ENCODE assay signal across 2 cellular contexts in the genomic region with DNA sequence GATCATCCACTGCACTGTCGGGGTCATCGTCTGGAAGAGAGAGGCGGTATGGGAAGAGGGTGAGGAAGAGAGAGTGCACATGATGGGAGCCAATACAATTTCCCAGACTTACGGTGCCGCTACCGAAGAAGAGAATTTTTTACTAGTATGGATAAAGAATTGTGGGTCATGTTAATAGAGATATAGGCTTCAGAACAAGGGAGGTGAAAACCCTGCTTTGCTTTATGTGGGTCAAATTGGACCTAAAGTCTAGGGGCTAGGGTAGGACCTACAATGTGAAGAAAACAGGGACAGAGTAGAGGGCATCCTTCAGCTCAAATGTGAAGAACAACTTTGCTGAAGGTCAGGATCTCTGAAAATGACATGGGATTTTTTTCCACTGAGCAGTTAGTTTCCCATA.
TF ChIP-seq lines count a peak whose summit lies in the region.

No MANE protein-coding gene starts in this region.

TF ChIP-seq in HepG2, 621 proteins besides CTCF, POLR2A, EP300 and RAD21:
- peak; percentile 78 for TF ChIP-seq ZMYM3 (CRISPR knock-in tag; IDR thresholded peaks at IDR 0.05)
- TF ChIP-seq CHD4 (IDR thresholded peaks at IDR 0.05; ENCODE audit: borderline replicate concordance, low read length), result 0 out of 2 replicates have a peak, but pooled peaks have one; percentile 56
- no peak for TF ChIP-seq ZNF441 (CRISPR knock-in tag; IDR thresholded peaks at IDR 0.05; ENCODE audit: borderline replicate concordance)

TF ChIP-seq in K562, 482 proteins besides CTCF, POLR2A, EP300 and RAD21:
- TF ChIP-seq XRCC5 (IDR thresholded peaks at IDR 0.05; ENCODE audit: low read depth, low read length), result no peak
- TF ChIP-seq, protein P1, sequence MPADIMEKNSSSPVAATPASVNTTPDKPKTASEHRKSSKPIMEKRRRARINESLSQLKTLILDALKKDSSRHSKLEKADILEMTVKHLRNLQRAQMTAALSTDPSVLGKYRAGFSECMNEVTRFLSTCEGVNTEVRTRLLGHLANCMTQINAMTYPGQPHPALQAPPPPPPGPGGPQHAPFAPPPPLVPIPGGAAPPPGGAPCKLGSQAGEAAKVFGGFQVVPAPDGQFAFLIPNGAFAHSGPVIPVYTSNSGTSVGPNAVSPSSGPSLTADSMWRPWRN (IDR thresholded peaks at IDR 0.05; ENCODE audit: low read depth), result no peak
- no peak for TF ChIP-seq CEBPG (CRISPR knock-in tag; IDR thresholded peaks at IDR 0.05)
- no peak for TF ChIP-seq CEBPG (tag; conservative IDR thresholded peaks at IDR 0.05 in 1 of 2, IDR thresholded peaks at IDR 0.05 in 1 of 2)
- peak; percentile 68 to 81 for TF ChIP-seq KDM1A (IDR thresholded peaks at IDR 0.05)
- no peak for TF ChIP-seq HMGN3 (IDR thresholded peaks at IDR 0.05; ENCODE audit: borderline replicate concordance, extremely low read depth, insufficient read length, low read depth, low read length)
- TF ChIP-seq, protein P2, sequence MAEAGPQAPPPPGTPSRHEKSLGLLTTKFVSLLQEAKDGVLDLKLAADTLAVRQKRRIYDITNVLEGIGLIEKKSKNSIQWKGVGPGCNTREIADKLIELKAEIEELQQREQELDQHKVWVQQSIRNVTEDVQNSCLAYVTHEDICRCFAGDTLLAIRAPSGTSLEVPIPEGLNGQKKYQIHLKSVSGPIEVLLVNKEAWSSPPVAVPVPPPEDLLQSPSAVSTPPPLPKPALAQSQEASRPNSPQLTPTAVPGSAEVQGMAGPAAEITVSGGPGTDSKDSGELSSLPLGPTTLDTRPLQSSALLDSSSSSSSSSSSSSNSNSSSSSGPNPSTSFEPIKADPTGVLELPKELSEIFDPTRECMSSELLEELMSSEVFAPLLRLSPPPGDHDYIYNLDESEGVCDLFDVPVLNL (CRISPR knock-in tag; IDR thresholded peaks at IDR 0.05; ENCODE audit: low read depth), result no peak
- TF ChIP-seq SMARCA5 (IDR thresholded peaks at IDR 0.05), result peak; percentile 68
- TF ChIP-seq, protein P3, sequence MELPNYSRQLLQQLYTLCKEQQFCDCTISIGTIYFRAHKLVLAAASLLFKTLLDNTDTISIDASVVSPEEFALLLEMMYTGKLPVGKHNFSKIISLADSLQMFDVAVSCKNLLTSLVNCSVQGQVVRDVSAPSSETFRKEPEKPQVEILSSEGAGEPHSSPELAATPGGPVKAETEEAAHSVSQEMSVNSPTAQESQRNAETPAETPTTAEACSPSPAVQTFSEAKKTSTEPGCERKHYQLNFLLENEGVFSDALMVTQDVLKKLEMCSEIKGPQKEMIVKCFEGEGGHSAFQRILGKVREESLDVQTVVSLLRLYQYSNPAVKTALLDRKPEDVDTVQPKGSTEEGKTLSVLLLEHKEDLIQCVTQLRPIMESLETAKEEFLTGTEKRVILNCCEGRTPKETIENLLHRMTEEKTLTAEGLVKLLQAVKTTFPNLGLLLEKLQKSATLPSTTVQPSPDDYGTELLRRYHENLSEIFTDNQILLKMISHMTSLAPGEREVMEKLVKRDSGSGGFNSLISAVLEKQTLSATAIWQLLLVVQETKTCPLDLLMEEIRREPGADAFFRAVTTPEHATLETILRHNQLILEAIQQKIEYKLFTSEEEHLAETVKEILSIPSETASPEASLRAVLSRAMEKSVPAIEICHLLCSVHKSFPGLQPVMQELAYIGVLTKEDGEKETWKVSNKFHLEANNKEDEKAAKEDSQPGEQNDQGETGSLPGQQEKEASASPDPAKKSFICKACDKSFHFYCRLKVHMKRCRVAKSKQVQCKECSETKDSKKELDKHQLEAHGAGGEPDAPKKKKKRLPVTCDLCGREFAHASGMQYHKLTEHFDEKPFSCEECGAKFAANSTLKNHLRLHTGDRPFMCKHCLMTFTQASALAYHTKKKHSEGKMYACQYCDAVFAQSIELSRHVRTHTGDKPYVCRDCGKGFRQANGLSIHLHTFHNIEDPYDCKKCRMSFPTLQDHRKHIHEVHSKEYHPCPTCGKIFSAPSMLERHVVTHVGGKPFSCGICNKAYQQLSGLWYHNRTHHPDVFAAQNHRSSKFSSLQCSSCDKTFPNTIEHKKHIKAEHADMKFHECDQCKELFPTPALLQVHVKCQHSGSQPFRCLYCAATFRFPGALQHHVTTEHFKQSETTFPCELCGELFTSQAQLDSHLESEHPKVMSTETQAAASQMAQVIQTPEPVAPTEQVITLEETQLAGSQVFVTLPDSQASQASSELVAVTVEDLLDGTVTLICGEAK (IDR thresholded peaks at IDR 0.05), result no peak
- TF ChIP-seq, protein P3 (CRISPR knock-in tag; IDR thresholded peaks at IDR 0.05), result no peak
- TF ChIP-seq, protein P4, sequence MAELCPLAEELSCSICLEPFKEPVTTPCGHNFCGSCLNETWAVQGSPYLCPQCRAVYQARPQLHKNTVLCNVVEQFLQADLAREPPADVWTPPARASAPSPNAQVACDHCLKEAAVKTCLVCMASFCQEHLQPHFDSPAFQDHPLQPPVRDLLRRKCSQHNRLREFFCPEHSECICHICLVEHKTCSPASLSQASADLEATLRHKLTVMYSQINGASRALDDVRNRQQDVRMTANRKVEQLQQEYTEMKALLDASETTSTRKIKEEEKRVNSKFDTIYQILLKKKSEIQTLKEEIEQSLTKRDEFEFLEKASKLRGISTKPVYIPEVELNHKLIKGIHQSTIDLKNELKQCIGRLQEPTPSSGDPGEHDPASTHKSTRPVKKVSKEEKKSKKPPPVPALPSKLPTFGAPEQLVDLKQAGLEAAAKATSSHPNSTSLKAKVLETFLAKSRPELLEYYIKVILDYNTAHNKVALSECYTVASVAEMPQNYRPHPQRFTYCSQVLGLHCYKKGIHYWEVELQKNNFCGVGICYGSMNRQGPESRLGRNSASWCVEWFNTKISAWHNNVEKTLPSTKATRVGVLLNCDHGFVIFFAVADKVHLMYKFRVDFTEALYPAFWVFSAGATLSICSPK (IDR thresholded peaks at IDR 0.05; ENCODE audit: borderline replicate concordance), result no peak
- no peak for TF ChIP-seq SMAD2 (IDR thresholded peaks at IDR 0.05; ENCODE audit: low read depth, low read length)
- TF ChIP-seq EGR1 (conservative IDR thresholded peaks at IDR 0.05), result no peak
- no peak for TF ChIP-seq ZNF444 (CRISPR knock-in tag; IDR thresholded peaks at IDR 0.05)
- peak; percentile 95 for TF ChIP-seq BCOR (IDR thresholded peaks at IDR 0.05)
- no peak for TF ChIP-seq KAT2B (IDR thresholded peaks at IDR 0.05; ENCODE audit: low read depth, low read length)
- TF ChIP-seq, protein P5, sequence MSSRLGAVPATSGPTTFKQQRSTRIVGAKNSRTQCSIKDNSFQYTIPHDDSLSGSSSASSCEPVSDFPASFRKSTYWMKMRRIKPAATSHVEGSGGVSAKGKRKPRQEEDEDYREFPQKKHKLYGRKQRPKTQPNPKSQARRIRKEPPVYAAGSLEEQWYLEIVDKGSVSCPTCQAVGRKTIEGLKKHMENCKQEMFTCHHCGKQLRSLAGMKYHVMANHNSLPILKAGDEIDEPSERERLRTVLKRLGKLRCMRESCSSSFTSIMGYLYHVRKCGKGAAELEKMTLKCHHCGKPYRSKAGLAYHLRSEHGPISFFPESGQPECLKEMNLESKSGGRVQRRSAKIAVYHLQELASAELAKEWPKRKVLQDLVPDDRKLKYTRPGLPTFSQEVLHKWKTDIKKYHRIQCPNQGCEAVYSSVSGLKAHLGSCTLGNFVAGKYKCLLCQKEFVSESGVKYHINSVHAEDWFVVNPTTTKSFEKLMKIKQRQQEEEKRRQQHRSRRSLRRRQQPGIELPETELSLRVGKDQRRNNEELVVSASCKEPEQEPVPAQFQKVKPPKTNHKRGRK (tag; IDR thresholded peaks at IDR 0.05), result no peak
- TF ChIP-seq SREBF2 (CRISPR knock-in tag; IDR thresholded peaks at IDR 0.05), result no peak
- TF ChIP-seq, protein P6, sequence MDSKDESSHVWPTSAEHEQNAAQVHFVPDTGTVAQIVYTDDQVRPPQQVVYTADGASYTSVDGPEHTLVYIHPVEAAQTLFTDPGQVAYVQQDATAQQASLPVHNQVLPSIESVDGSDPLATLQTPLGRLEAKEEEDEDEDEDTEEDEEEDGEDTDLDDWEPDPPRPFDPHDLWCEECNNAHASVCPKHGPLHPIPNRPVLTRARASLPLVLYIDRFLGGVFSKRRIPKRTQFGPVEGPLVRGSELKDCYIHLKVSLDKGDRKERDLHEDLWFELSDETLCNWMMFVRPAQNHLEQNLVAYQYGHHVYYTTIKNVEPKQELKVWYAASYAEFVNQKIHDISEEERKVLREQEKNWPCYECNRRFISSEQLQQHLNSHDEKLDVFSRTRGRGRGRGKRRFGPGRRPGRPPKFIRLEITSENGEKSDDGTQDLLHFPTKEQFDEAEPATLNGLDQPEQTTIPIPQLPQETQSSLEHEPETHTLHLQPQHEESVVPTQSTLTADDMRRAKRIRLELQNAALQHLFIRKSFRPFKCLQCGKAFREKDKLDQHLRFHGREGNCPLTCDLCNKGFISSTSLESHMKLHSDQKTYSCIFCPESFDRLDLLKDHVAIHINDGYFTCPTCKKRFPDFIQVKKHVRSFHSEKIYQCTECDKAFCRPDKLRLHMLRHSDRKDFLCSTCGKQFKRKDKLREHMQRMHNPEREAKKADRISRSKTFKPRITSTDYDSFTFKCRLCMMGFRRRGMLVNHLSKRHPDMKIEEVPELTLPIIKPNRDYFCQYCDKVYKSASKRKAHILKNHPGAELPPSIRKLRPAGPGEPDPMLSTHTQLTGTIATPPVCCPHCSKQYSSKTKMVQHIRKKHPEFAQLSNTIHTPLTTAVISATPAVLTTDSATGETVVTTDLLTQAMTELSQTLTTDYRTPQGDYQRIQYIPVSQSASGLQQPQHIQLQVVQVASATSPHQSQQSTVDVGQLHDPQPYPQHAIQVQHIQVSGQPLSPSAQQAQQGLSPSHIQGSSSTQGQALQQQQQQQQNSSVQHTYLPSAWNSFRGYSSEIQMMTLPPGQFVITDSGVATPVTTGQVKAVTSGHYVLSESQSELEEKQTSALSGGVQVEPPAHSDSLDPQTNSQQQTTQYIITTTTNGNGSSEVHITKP (IDR thresholded peaks at IDR 0.05; ENCODE audit: partially characterized antibody), result no peak
- TF ChIP-seq, protein P7, sequence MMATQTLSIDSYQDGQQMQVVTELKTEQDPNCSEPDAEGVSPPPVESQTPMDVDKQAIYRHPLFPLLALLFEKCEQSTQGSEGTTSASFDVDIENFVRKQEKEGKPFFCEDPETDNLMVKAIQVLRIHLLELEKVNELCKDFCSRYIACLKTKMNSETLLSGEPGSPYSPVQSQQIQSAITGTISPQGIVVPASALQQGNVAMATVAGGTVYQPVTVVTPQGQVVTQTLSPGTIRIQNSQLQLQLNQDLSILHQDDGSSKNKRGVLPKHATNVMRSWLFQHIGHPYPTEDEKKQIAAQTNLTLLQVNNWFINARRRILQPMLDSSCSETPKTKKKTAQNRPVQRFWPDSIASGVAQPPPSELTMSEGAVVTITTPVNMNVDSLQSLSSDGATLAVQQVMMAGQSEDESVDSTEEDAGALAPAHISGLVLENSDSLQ (IDR thresholded peaks at IDR 0.05), result no peak
- TF ChIP-seq, protein P8, sequence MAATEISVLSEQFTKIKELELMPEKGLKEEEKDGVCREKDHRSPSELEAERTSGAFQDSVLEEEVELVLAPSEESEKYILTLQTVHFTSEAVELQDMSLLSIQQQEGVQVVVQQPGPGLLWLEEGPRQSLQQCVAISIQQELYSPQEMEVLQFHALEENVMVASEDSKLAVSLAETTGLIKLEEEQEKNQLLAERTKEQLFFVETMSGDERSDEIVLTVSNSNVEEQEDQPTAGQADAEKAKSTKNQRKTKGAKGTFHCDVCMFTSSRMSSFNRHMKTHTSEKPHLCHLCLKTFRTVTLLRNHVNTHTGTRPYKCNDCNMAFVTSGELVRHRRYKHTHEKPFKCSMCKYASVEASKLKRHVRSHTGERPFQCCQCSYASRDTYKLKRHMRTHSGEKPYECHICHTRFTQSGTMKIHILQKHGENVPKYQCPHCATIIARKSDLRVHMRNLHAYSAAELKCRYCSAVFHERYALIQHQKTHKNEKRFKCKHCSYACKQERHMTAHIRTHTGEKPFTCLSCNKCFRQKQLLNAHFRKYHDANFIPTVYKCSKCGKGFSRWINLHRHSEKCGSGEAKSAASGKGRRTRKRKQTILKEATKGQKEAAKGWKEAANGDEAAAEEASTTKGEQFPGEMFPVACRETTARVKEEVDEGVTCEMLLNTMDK (IDR thresholded peaks at IDR 0.05; ENCODE audit: borderline replicate concordance, insufficient read depth, low read depth, low read length, poor library complexity, severe bottlenecking), result no peak
- TF ChIP-seq RCOR1 (IDR thresholded peaks at IDR 0.05; ENCODE audit: borderline replicate concordance in 1 of 2, low read depth in 2 of 2, low read length in 2 of 2), result peak in 1 of 2 experiments; percentile 54; a peak in 2 of 4 replicates
- no peak for TF ChIP-seq ZNF830 (CRISPR knock-in tag; IDR thresholded peaks at IDR 0.05)
- TF ChIP-seq ERF (CRISPR knock-in tag; IDR thresholded peaks at IDR 0.05), result no peak
- TF ChIP-seq HLTF (IDR thresholded peaks at IDR 0.05), result no peak
- peak; percentile 66; the same call in 1 of the 2 replicates for TF ChIP-seq HDAC2 (IDR thresholded peaks at IDR 0.05)
- peak; percentile 95 for TF ChIP-seq RBM25 (IDR thresholded peaks at IDR 0.05; ENCODE audit: low read depth, low read length, severe bottlenecking)
- peak in 1 of 2 experiments; percentile 48; a peak in 1 of 3 replicates for TF ChIP-seq CBX3 (IDR thresholded peaks at IDR 0.05; ENCODE audit: borderline replicate concordance in 1 of 2, low read length in 2 of 2)
